In the genomic region with DNA sequence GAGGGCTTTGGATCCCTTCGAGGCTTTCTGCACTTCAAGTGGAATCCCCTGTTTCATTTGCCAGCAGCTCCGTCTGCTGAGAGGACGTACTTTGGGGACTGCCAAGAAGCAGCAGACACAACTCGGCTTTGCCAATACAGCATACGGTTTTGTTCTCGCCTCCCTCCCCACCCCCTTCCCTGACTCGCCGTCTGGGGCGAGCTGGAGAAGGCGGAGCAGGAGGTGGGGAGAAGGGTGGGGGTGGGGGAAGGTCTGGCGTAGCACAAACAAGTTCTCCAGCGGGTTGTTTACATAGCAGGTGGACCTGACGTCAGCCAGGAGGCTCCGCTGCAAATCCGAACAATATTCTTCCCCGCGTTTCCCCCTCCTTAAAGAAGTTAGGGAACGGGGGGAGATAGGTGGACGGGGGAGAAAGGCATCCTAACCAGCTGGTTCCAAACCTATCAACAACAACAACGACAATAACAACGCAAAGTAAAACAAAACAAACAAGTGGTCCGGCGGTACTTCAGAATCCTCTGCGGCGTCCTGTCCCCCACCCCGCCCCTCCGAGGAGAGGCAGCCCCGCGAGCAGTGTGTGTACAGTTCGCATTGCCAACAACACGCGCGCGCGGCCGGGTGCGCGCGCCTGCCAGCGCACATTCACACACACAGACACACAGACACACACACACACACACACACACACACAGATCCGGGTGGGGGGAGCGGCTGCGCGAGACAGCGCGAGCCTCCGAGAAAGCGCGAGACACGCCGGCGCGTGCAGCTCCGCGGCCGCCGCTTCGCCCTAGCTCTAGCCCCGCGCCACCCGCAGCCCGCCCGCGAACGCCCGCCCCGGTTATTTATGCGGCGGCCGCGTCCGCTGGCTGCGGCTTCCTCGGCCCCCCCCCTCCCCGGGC, we compare ENCODE assay signal across 8 cellular contexts.
DNase-seq lines count a peak whose midpoint lies in the region; ATAC-seq lines count a peak whose summit lies in the region.

No MANE protein-coding gene starts in this region.

- in situ Hi-C loops in G401 (cut with HindIII; ENCODE audit: low sequenced_read_pairs), result no loop called here

- H3K36me3 ChIP-seq in neuron (ENCODE audit: insufficient read depth, low read length), result no peaks in the 10 kb centered on the region

- H3K4me3 ChIP-seq in neuron (ENCODE audit: low read length), result peak overlapping the region; percentile 97

- peaks cover 15% of the 10 kb centered on the region for H3K4me1 ChIP-seq in neuron (ENCODE audit: insufficient read depth, low read length)

- peak overlapping the region; percentile 35 for H3K27ac Mint-ChIP-seq in activated naive CD4-positive, alpha-beta T cell treated with anti-CD3 and anti-CD28 coated beads, Interleukin-2, amount 50 U/mL, for 24 hours

- no peaks in the 10 kb centered on the region for H3K36me3 Mint-ChIP-seq in activated naive CD4-positive, alpha-beta T cell treated with anti-CD3 and anti-CD28 coated beads, Interleukin-2, amount 50 U/mL, for 24 hours

- H3K27me3 Mint-ChIP-seq in activated naive CD4-positive, alpha-beta T cell treated with anti-CD3 and anti-CD28 coated beads, Interleukin-2, amount 50 U/mL, for 24 hours, result peaks cover 50% of the 10 kb centered on the region

- H3K4me1 Mint-ChIP-seq in activated naive CD4-positive, alpha-beta T cell treated with anti-CD3 and anti-CD28 coated beads, Interleukin-2, amount 50 U/mL, for 24 hours, result peaks cover 36% of the 10 kb centered on the region

- H3K4me3 Mint-ChIP-seq in activated naive CD4-positive, alpha-beta T cell treated with anti-CD3 and anti-CD28 coated beads, Interleukin-2, amount 50 U/mL, for 24 hours, result peak overlapping the region; percentile 70

- peak overlapping the region; percentile 62 for H2AFZ ChIP-seq in neuron (ENCODE audit: low read depth, low read length)

- ATAC-seq in HG02759 (IDR thresholded peaks at IDR 0.05; ENCODE audit: unreplicated experiment), result peak; percentile 34
- ATAC-seq in GM21360 (IDR thresholded peaks at IDR 0.05; ENCODE audit: unreplicated experiment), result no peak
- no peak for ATAC-seq in GM18858 (IDR thresholded peaks at IDR 0.05; ENCODE audit: unreplicated experiment)

- DNase-seq in G401 (ENCODE audit: low spot score) (peak; percentile 8), NCI-H510A (lab: John Stamatoyannopoulos, UW) (peak; percentile 82), germinal center (ENCODE audit: low spot score) (peak; percentile 44)

- H3K9me3 Mint-ChIP-seq in activated naive CD4-positive, alpha-beta T cell treated with anti-CD3 and anti-CD28 coated beads, Interleukin-2, amount 50 U/mL, for 24 hours, result no peaks in the 10 kb centered on the region

- no peaks in the 10 kb centered on the region for H3K27me3 ChIP-seq in neuron (ENCODE audit: insufficient read depth, low read length)

- no peaks in the 10 kb centered on the region for H3K9me3 ChIP-seq in neuron (ENCODE audit: low read length)

Comparison
In these comparisons a context has a peak if more than half of its experiments do, and no peak if none do; other contexts are left out.
1. DNase-seq: peak in every context shown above with its lines; median percentile 82 in NCI-H510A; 44 in germinal center; 8 in G401.